Comparison of ENCODE assay signal across 8 cellular contexts in the genomic region with DNA sequence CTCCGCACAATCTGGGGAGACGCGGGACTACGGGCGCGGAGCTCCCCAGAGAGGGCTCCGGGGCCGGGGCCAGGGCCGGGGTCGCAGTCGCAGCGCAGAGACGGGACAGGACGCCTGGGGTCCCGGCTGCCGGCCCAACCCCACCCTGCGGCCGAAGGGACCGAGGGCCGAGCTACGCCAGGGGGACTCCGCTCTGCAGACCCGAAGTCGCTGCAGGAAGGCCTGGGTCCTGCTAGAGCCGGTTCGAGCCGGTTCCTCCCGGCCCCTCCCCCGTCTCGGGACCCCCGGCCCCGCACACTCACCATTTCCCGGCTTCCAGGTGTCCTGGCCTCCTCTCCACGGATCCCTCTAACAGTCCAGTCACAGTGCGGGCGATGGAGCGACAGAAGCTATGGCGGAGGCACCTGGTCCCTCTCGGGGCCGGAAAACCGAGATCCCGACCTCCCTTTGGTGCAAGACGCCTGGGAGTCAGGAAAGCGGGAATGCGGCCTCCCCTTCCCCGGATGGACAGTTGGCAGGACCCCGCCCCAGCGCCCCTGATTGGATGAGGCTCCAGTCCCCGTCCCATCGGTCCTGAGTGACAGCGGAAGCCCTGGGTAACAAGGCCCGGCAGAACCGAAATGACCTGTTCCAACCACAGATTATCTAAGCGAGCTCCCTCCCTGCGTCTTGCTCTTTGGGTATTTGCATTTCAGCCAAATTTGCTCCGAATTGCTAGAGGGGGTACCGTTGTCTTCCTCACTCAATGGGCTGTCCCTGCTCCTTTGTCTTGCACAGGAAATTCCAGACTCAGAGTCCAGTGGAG. TPM values are rescaled to one million over a fixed set of nuclear protein-coding genes. Genes with fewer than 3 reads are reported as not detected.
DNase-seq lines count a peak whose midpoint lies in the region; ATAC-seq, FAIRE-seq and TF ChIP-seq lines count a peak whose summit lies in the region.

ZNF625 (minus strand) TSS at position 481 of the 805 bp plus-strand sequence; CDS start at position 305, 176 bp downstream.

- H3K79me2 ChIP-seq in Karpas-422 (ENCODE audit: low read length), result peaks cover 41% of the 10 kb centered on the region

- DNase-seq in CD8-positive, alpha-beta T cell, result peak in 4 of 7 experiments; percentile 13 to 64 (median 28)
- DNase-seq in Karpas-422 (peak; percentile 90), SHP77 treated with DMSO at 0.1 percent for 48 hours (lab: John Stamatoyannopoulos, UW) (peak; percentile 80), bronchial epithelial cell (ENCODE audit: low read depth) (peak; percentile 77), retina (peak; percentile 94)

- intact Hi-C loops in CD8-positive, alpha-beta T cell (cut with DNase I, micrococcal nuclease), result no loop called here

- no peaks in the 10 kb centered on the region for H3K9me3 ChIP-seq in CD8-positive, alpha-beta T cell (ENCODE audit: low read length)
- no peaks in the 10 kb centered on the region for H3K9me3 ChIP-seq in Karpas-422 (ENCODE audit: low read length)
- peaks cover 5% of the 10 kb centered on the region for H3K9me3 ChIP-seq in iPS-18c (ENCODE audit: control insufficient read depth, insufficient read depth, low read length)

- ATAC-seq in CD8-positive, alpha-beta T cell, result peak; percentile 43
- ATAC-seq in GM19351 (IDR thresholded peaks at IDR 0.05; ENCODE audit: unreplicated experiment), result peak; percentile 59
- no peak for ATAC-seq in HG03139 (IDR thresholded peaks at IDR 0.05; ENCODE audit: unreplicated experiment)

- CTCF ChIA-PET in CD8-positive, alpha-beta T cell (lab: Charles Lee), result interaction anchor here (1.4 kb wide), 1 partner anchor 15 kb away, joined by 5 read pairs; no protein-coding TSS in a partner anchor

- peak within 1 kb of the TSS; percentile 74 for H3K4me3 Mint-ChIP-seq in CD8-positive, alpha-beta T cell

- H3K9me3 Mint-ChIP-seq in CD8-positive, alpha-beta T cell, result no peaks in the 10 kb centered on the region

- H3K9me2 ChIP-seq in Karpas-422 (replicated peaks; ENCODE audit: insufficient read depth, low read length), result no peaks in the 10 kb centered on the region

- no peaks in the 10 kb centered on the region for H4K20me1 ChIP-seq in Karpas-422 (ENCODE audit: insufficient read depth, low read depth, low read length)

- H3K36me3 ChIP-seq in CD8-positive, alpha-beta T cell (ENCODE audit: insufficient read depth, low read length), result no peaks in the 10 kb centered on the region
- peaks cover 22% of the 10 kb centered on the region for H3K36me3 ChIP-seq in Karpas-422 (ENCODE audit: insufficient read depth, low read length)
- H3K36me3 ChIP-seq in bronchial epithelial cell (ENCODE audit: control insufficient read depth, insufficient read depth, low read length), result no peaks in the 10 kb centered on the region

- H2AFZ ChIP-seq in Karpas-422 (ENCODE audit: low read length), result peak within 1 kb of the TSS; percentile 88

- H3K27me3 ChIP-seq in CD8-positive, alpha-beta T cell (ENCODE audit: insufficient read depth, low read length), result no peaks in the 10 kb centered on the region
- H3K27me3 ChIP-seq in Karpas-422 (ENCODE audit: low read length), result no peaks in the 10 kb centered on the region
- no peaks in the 10 kb centered on the region for H3K27me3 ChIP-seq in bronchial epithelial cell (ENCODE audit: control insufficient read depth, insufficient read depth, low read length)

- no peak for TF ChIP-seq CTCF in CD8-positive, alpha-beta T cell (IDR thresholded peaks at IDR 0.05)
- no peak for TF ChIP-seq CTCF in bronchial epithelial cell (IDR thresholded peaks at IDR 0.05; ENCODE audit: insufficient read depth, low read length, severe bottlenecking)

- peak within 1 kb of the TSS; percentile 98 for H3K9ac ChIP-seq in Karpas-422 (ENCODE audit: low read length)

- POLR2A ChIA-PET in CD8-positive, alpha-beta T cell (lab: Charles Lee), result interaction anchor here (1.0 to 1.5 kb wide), 3 partner anchors 177 to 394 kb away, joined by 3 to 4 read pairs (median 3); partner anchors contain the start of genes ZNF563 and ZNF564

- H3K4me3 ChIP-seq in CD8-positive, alpha-beta T cell (ENCODE audit: low read depth, low read length), result peak within 1 kb of the TSS; percentile 84
- H3K4me3 ChIP-seq in Karpas-422 (ENCODE audit: low read length), result peak within 1 kb of the TSS; percentile 92
- H3K4me3 ChIP-seq in bronchial epithelial cell (ENCODE audit: low read depth, low read length), result peak within 1 kb of the TSS; percentile 87
- peak within 1 kb of the TSS; percentile 80 for H3K4me3 ChIP-seq in iPS-18c (ENCODE audit: insufficient read depth, low read depth, low read length)

- H3K36me3 Mint-ChIP-seq in CD8-positive, alpha-beta T cell, result peaks cover 3% of the 10 kb centered on the region

- no peak for FAIRE-seq in bronchial epithelial cell (lab: Jason Lieb, UNC)

- peaks cover 4% of the 10 kb centered on the region for H3K27me3 Mint-ChIP-seq in CD8-positive, alpha-beta T cell (ENCODE audit: low read depth)

- H3K4me2 ChIP-seq in Karpas-422 (ENCODE audit: low read depth, low read length, poor library complexity, severe bottlenecking), result peak within 1 kb of the TSS; percentile 88

- H3K4me1 Mint-ChIP-seq in CD8-positive, alpha-beta T cell (ENCODE audit: low read depth), result peaks cover 18% of the 10 kb centered on the region

- H3K27ac Mint-ChIP-seq in CD8-positive, alpha-beta T cell, result peak within 1 kb of the TSS; percentile 66

- H3K27ac ChIP-seq in CD8-positive, alpha-beta T cell (ENCODE audit: low read depth, low read length), result peak within 1 kb of the TSS; percentile 52
- H3K27ac ChIP-seq in Karpas-422 (ENCODE audit: low read length), result peak within 1 kb of the TSS; percentile 80

- H3K4me1 ChIP-seq in CD8-positive, alpha-beta T cell (ENCODE audit: insufficient read depth, low read length), result peaks cover 17% of the 10 kb centered on the region
- peaks cover 19% of the 10 kb centered on the region for H3K4me1 ChIP-seq in Karpas-422 (ENCODE audit: low read length)

RNA-seq across cellular contexts. Expression of gene ZNF625, which starts in this region (rescaled TPM):
- under 1 TPM; 0.19 to 0.47 TPM for total RNA-seq in CD8-positive, alpha-beta T cell
- total RNA-seq in Karpas-422 (2014; rRNA removed; shearing (Covaris generic); ENCODE audit: low replicate concordance), result 3.9 and 9.7 TPM in 2 replicates
- 5.0 and 8.7 TPM in 2 replicates for total RNA-seq in bronchial epithelial cell

Comparison
In these comparisons a context has a peak if more than half of its experiments do, and no peak if none do; other contexts are left out.
1. Peak in DNase-seq, ATAC-seq, H3K4me3 ChIP-seq and H3K27ac ChIP-seq in CD8-positive, alpha-beta T cell; RNA of the gene not detected or under 1 TPM.
2. DNase-seq: peak in every context shown above with its lines; median percentile 94 in retina; 90 in Karpas-422; 80 in SHP77 treated with DMSO at 0.1 percent for 48 hours; 77 in bronchial epithelial cell; 28 in CD8-positive, alpha-beta T cell.